In genomic region chr11:44033411-44033850, GRCh38 we compare ENCODE assay signal across 19 cellular contexts. TPM values are rescaled to one million over a fixed set of nuclear protein-coding genes. Genes with fewer than 3 reads are reported as not detected.
A peak's percentile ranks its signal among the peaks of the same experiment; 100 is the strongest.
DNase-seq lines count a peak whose midpoint lies in the region; ATAC-seq and TF ChIP-seq lines count a peak whose summit lies in the region.
"Had no signal": no experiment of that assay in that cellular context is flagged by ENCODE, and none has a peak within 500 bp of the region (broad histone marks: within the 10 kb centered on the region; RNA-seq: fewer than 3 reads in every experiment).

No MANE protein-coding gene starts in this region.

- no peak overlapping the region for H3K4me3 ChIP-seq in right cardiac atrium (ENCODE audit: low read length)
- no peak overlapping the region for H3K4me3 ChIP-seq in mesodermal cell (ENCODE audit: extremely low read depth, insufficient read depth, low read length, poor library complexity, severe bottlenecking)
- H3K4me3 ChIP-seq in smooth muscle cell: no peak overlapping the region
- H3K4me3 ChIP-seq: body of pancreas, left lung, SJSA1 had no signal

- H3K27ac ChIP-seq in right cardiac atrium (ENCODE audit: low read length): peak overlapping the region; percentile 66
- H3K27ac ChIP-seq in mesodermal cell (ENCODE audit: low read depth, low read length, severe bottlenecking): peak overlapping the region; percentile 8
- no peak overlapping the region for H3K27ac ChIP-seq in smooth muscle cell (ENCODE audit: low read depth)
- H3K27ac ChIP-seq: body of pancreas had no signal

- H2AFZ ChIP-seq in smooth muscle cell (ENCODE audit: low read depth): no peak overlapping the region

- peaks cover 6% of the 10 kb centered on the region for H3F3A ChIP-seq in smooth muscle cell (ENCODE audit: low read depth)

- DNase-seq in right cardiac atrium (no peak), cardiac septum (ENCODE audit: low spot score) (no peak), smooth muscle cell (lab: John Stamatoyannopoulos, UW; ENCODE audit: unreplicated experiment) (no peak), NCI-H1694 treated with DMSO at 0.1 percent for 48 hours (lab: John Stamatoyannopoulos, UW) (no peak), NCI-H2107 (lab: John Stamatoyannopoulos, UW) (no peak), DMS79 (lab: John Stamatoyannopoulos, UW) (no peak)
- DNase-seq: activated naive CD4-positive, alpha-beta T cell; CD4-positive, CD25-positive, alpha-beta regulatory T cell; left lung; naive B cell; NCI-H1930; NCI-H510A treated with DMSO at 0.1 percent for 48 hours; T1000 had no signal

- H3K4me1 ChIP-seq in right cardiac atrium (ENCODE audit: control insufficient read depth, insufficient read depth, low read length): peaks cover 12% of the 10 kb centered on the region
- H3K4me1 ChIP-seq in mesodermal cell (ENCODE audit: control insufficient read depth, insufficient read depth, low read length, poor library complexity, severe bottlenecking): peaks cover 28% of the 10 kb centered on the region
- H3K4me1 ChIP-seq in smooth muscle cell (ENCODE audit: low read depth): peaks cover 31% of the 10 kb centered on the region

- H3K27me3 ChIP-seq in right cardiac atrium (ENCODE audit: control insufficient read depth, insufficient read depth) (no peaks in the 10 kb centered on the region), smooth muscle cell (ENCODE audit: low read depth) (no peaks in the 10 kb centered on the region)
- H3K27me3 ChIP-seq: body of pancreas, left lung, SJSA1 had no signal

- H3K79me2 ChIP-seq in smooth muscle cell (ENCODE audit: low read depth): no peaks in the 10 kb centered on the region

- 36% methylated on average over 3 of the region's 3 CpGs for WGBS in right cardiac atrium
- WGBS in mesodermal cell (ENCODE audit: insufficient coverage in 2 of 2), 2 experiments: 60 to 100% methylated on average over 1 of the region's 3 CpGs
- WGBS in smooth muscle cell (ENCODE audit: low lambda C conversion rate): 74% methylated on average over 3 of the region's 3 CpGs

- no peaks in the 10 kb centered on the region for H4K20me1 ChIP-seq in smooth muscle cell (ENCODE audit: low read depth)

- H3K9me3 ChIP-seq in right cardiac atrium (ENCODE audit: control insufficient read depth, low read length): no peaks in the 10 kb centered on the region
- no peaks in the 10 kb centered on the region for H3K9me3 ChIP-seq in mesodermal cell (ENCODE audit: control insufficient read depth, low read length)
- H3K9me3 ChIP-seq in smooth muscle cell (replicated peaks; ENCODE audit: low read depth): no peaks in the 10 kb centered on the region
- H3K9me3 ChIP-seq: body of pancreas, left lung, SJSA1 had no signal

- ATAC-seq in right cardiac atrium: no peak
- no peak for ATAC-seq in HG02938 (IDR thresholded peaks at IDR 0.05; ENCODE audit: unreplicated experiment)
- ATAC-seq: body of pancreas had no signal

- H3K36me3 ChIP-seq in mesodermal cell (ENCODE audit: control insufficient read depth, insufficient read depth, low read length) (no peaks in the 10 kb centered on the region), smooth muscle cell (ENCODE audit: low read depth) (no peaks in the 10 kb centered on the region)
- H3K36me3 ChIP-seq: left lung, SJSA1 had no signal

- no peak for TF ChIP-seq CTCF in smooth muscle cell (IDR thresholded peaks at IDR 0.05; ENCODE audit: borderline replicate concordance, insufficient read depth, poor library complexity, severe bottlenecking)

- intact Hi-C loops in right cardiac atrium (cut with DNase I) (loop anchor here in 1 of 4 donors (5.0 to 10.0 kb wide), 2 partner anchors 46 to 89 kb away; partner anchors contain the start of gene C11orf96), cardiac septum (cut with DNase I) (loop anchor here (5.0 to 10.0 kb wide), 3 partner anchors 111 to 529 kb away; no protein-coding TSS in a partner anchor)

- H3K4me2 ChIP-seq in smooth muscle cell: no peak overlapping the region

- peak overlapping the region; percentile 11 for H3K9ac ChIP-seq in smooth muscle cell (ENCODE audit: low read depth)

RNA-seq across cellular contexts. Expression of gene ACCSL, which starts 14.3 kb away (rescaled TPM):
- total RNA-seq in right cardiac atrium: not detected
- polyA plus RNA-seq in right cardiac atrium: not detected
- total RNA-seq in cardiac septum: not detected
- polyA plus RNA-seq in mesodermal cell (2013, experiment 1 of 2): not detected
- polyA plus RNA-seq in mesodermal cell (2013, experiment 2 of 2): not detected
- not detected in 2 replicates for total RNA-seq in smooth muscle cell
- not detected in 2 replicates for polyA plus RNA-seq in smooth muscle cell
- total RNA-seq: A673; body of pancreas; CD4-positive, CD25-positive, alpha-beta regulatory T cell; left lung; renal cortical epithelial cell had no signal
- polyA plus RNA-seq: CD4-positive, CD25-positive, alpha-beta regulatory T cell had no signal

RNA-seq across cellular contexts. Expression of gene ACCS, which starts 32.6 kb away (rescaled TPM):
- 10 to 100 TPM; 11.4 to 18.8 (median 14.2) TPM for total RNA-seq in right cardiac atrium
- 19.3 TPM for polyA plus RNA-seq in right cardiac atrium
- total RNA-seq in cardiac septum: 12.0 TPM
- polyA plus RNA-seq in mesodermal cell (2013, experiment 1 of 2): 6.2 TPM
- polyA plus RNA-seq in mesodermal cell (2013, experiment 2 of 2): 4.4 TPM
- 1.6 and 3.5 TPM in 2 replicates for total RNA-seq in smooth muscle cell
- 4.1 and 11.3 TPM in 2 replicates for polyA plus RNA-seq in smooth muscle cell
